In the genomic region with DNA sequence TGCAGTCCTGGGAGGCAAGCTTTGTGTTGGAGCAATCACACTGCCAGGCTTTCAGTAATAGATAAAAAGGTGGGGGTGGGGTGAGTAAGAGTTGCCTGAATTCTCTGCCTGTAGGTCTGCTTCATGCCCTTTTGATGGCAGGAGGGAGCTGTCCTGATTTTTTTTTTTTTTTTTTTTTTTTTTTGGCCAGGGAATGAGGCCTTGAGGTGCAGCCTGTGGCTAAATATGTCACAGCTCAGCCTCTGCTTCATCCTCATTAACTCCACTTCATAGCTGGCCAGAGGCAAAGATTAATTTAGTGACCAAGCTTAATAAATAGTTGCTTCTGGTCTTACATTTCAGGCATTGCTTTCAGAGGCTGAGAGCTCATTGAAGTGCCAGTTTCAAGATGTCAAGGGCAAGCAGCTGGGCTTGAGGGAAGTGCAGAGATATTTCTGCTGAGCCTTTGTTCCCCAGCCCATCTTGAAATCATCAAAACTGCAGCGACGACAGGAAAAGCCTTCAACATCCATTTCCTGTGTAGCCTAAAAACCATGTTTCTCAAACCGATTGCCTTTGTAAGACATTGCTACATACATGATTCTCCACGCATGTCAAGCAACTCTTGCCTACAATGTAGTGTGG, we compare ENCODE assay signal across 10 cellular contexts.
DNase-seq lines count a peak whose midpoint lies in the region; ATAC-seq and TF ChIP-seq lines count a peak whose summit lies in the region.
"Had no signal": no experiment of that assay in that cellular context is flagged by ENCODE, and none has a peak within 500 bp of the region (broad histone marks: within the 10 kb centered on the region; RNA-seq: fewer than 3 reads in every experiment).

No MANE protein-coding gene starts in this region.

- TF ChIP-seq POLR2A in vagina (IDR thresholded peaks at IDR 0.05): no peak

- H4K20me1 ChIP-seq in GM23248 (ENCODE audit: insufficient read depth): no peaks in the 10 kb centered on the region

- no peak overlapping the region for H3K4me2 ChIP-seq in GM23248 (ENCODE audit: unreplicated experiment)

- H3K9me3 ChIP-seq in GM23248 (ENCODE audit: low read depth) (no peaks in the 10 kb centered on the region), SK-N-MC (ENCODE audit: low read depth, low read length) (no peaks in the 10 kb centered on the region; the same call in 1 of the 2 replicates), vagina (no peaks in the 10 kb centered on the region)

- ATAC-seq in HG03565 (IDR thresholded peaks at IDR 0.05; ENCODE audit: unreplicated experiment) (no peak), GM19023 (IDR thresholded peaks at IDR 0.05; ENCODE audit: unreplicated experiment) (no peak), GM21825 (IDR thresholded peaks at IDR 0.05; ENCODE audit: unreplicated experiment) (no peak)

- H3K4me1 ChIP-seq in GM23248 (ENCODE audit: insufficient read depth): peaks cover 20% of the 10 kb centered on the region
- no peaks in the 10 kb centered on the region for H3K4me1 ChIP-seq in vagina

- H2AFZ ChIP-seq in GM23248: peak overlapping the region; percentile 67

- H3F3A ChIP-seq in GM23248 (ENCODE audit: insufficient read depth): peaks cover 17% of the 10 kb centered on the region

- WGBS in GM23248 (ENCODE audit: low coverage in 1 of 2, low lambda C conversion rate in 2 of 2, missing lambda C conversion rate in 2 of 2), 2 experiments: 11 to 13% methylated on average over 4 of the region's 4 CpGs

- no peak for TF ChIP-seq CTCF in vagina (IDR thresholded peaks at IDR 0.05)

- H3K27me3 ChIP-seq in GM23248 (replicated peaks; ENCODE audit: insufficient read depth) (no peaks in the 10 kb centered on the region), vagina (no peaks in the 10 kb centered on the region)

- H3K4me3 ChIP-seq in GM23248: no peak overlapping the region
- H3K4me3 ChIP-seq in SK-N-MC: peak overlapping the region; percentile 46
- no peak overlapping the region for H3K4me3 ChIP-seq in vagina

- intact Hi-C loops in vagina (cut with DNase I): no loop called here

- H3K36me3 ChIP-seq in GM23248 (ENCODE audit: low read depth): no peaks in the 10 kb centered on the region
- no peaks in the 10 kb centered on the region for H3K36me3 ChIP-seq in SK-N-MC (ENCODE audit: insufficient read depth, low read length)
- no peaks in the 10 kb centered on the region for H3K36me3 ChIP-seq in vagina

- DNase-seq in GM23248: peak; percentile 67
- peak; percentile 99 for DNase-seq in SK-N-MC (ENCODE audit: low read depth, low spot score)
- peak; percentile 24 for DNase-seq in fibroblast of peridontal ligament (ENCODE audit: extremely low read depth)
- DNase-seq in pons (ENCODE audit: low spot score): peak; percentile 25
- no peak for DNase-seq in vagina (ENCODE audit: extremely low spot score in 2 of 2)
- DNase-seq: NCI-H1105 treated with DMSO at 0.1 percent for 48 hours; stimulated activated CD4-positive, alpha-beta T cell treated with anti-CD3 and anti-CD28 coated beads, Interleukin-4, amount 100 ng/mL, for 4 hours had no signal

- H3K79me2 ChIP-seq in GM23248 (ENCODE audit: insufficient read depth): no peaks in the 10 kb centered on the region

- H3K27ac ChIP-seq in GM23248 (0 out of 2 replicates have a peak overlapping the region, but pooled peaks have one; percentile 18), SK-N-MC (peak overlapping the region; percentile 99), vagina (no peak overlapping the region)

- H3K9ac ChIP-seq in GM23248 (no peak overlapping the region), SK-N-MC (ENCODE audit: insufficient read length) (peak overlapping the region; percentile 44)

- no peaks in the 10 kb centered on the region for H3K9me2 ChIP-seq in GM23248 (ENCODE audit: insufficient read depth)

- in situ Hi-C loops in GM23248 (cut with MboI): no loop called here

Comparison
In these comparisons a context has a peak if more than half of its experiments do, and no peak if none do; other contexts are left out.
1. DNase-seq: peak in GM23248 (single experiment), SK-N-MC (single experiment), fibroblast of peridontal ligament (single experiment) and pons (single experiment); none in vagina (0 of 2).